In genomic region chr17:31009036-31009702, GRCh38 we compare ENCODE assay signal across 8 cellular contexts. TPM values are rescaled to one million over a fixed set of nuclear protein-coding genes. Genes with fewer than 3 reads are reported as not detected.
A peak's percentile ranks its signal among the peaks of the same experiment; 100 is the strongest.
DNase-seq lines count a peak whose midpoint lies in the region; ATAC-seq, FAIRE-seq and TF ChIP-seq lines count a peak whose summit lies in the region.
"Not testable (repeated sequence)": the region's sequence is repeated elsewhere in the genome, so short reads cannot be mapped to it uniquely, and the experiment has no call there.

No MANE protein-coding gene starts in this region.

- not testable (repeated sequence) for H3K27me3 Mint-ChIP-seq in CD4-positive, alpha-beta T cell
- peaks cover 46% of the 10 kb centered on the region for H3K27me3 Mint-ChIP-seq in WTC11 (ENCODE audit: low read depth)
- H3K27me3 Mint-ChIP-seq in activated naive CD8-positive, alpha-beta T cell treated with anti-CD3 and anti-CD28 coated beads for 36 hours, result peaks cover 27% of the 10 kb centered on the region
- peaks cover 29% of the 10 kb centered on the region for H3K27me3 Mint-ChIP-seq in neural crest cell (ENCODE audit: low read depth)

- peaks cover 17% of the 10 kb centered on the region for H3K4me1 Mint-ChIP-seq in CD4-positive, alpha-beta T cell (ENCODE audit: low read depth)
- H3K4me1 Mint-ChIP-seq in WTC11, result peaks cover 17% of the 10 kb centered on the region
- H3K4me1 Mint-ChIP-seq in activated naive CD8-positive, alpha-beta T cell treated with anti-CD3 and anti-CD28 coated beads for 36 hours, result peaks cover 15% of the 10 kb centered on the region
- H3K4me1 Mint-ChIP-seq in neural crest cell, result peaks cover 23% of the 10 kb centered on the region

- peak overlapping the region; percentile 41 for H3K9ac ChIP-seq in endothelial cell of umbilical vein (replicated peaks; ENCODE audit: extremely low read depth, insufficient read depth, low read length)

- H3K9me3 Mint-ChIP-seq in CD4-positive, alpha-beta T cell; WTC11; activated naive CD8-positive, alpha-beta T cell treated with anti-CD3 and anti-CD28 coated beads for 36 hours; neural crest cell: not testable (repeated sequence)

- BruUV-seq in endothelial cell of umbilical vein (replicated peaks; lab: Mats Ljungman, UMichigan), result not testable (repeated sequence)

- H3K27ac ChIP-seq in CD4-positive, alpha-beta T cell (ENCODE audit: low read depth, low read length); HL-60 (replicated peaks); endothelial cell of umbilical vein (ENCODE audit: insufficient read depth, low read depth, low read length): not testable (repeated sequence)

- not testable (repeated sequence) for H3K9me3 ChIP-seq in CD4-positive, alpha-beta T cell (ENCODE audit: control insufficient read depth, low read length); endothelial cell of umbilical vein (replicated peaks; ENCODE audit: control insufficient read depth, insufficient read depth, low read length); iPS-18c (ENCODE audit: control insufficient read depth, insufficient read depth, low read length)

- H2AFZ ChIP-seq in endothelial cell of umbilical vein (ENCODE audit: low read depth, low read length), result peak overlapping the region; percentile 79

- POLR2A ChIA-PET in CD4-positive, alpha-beta T cell (lab: Charles Lee), result interaction anchor here (1.0 to 2.0 kb wide), 6 partner anchors 9 to 478 kb away, joined by 3 to 22 read pairs (median 4); partner anchors contain the start of gene RNF135
- POLR2A ChIA-PET in WTC11 (lab: Charles Lee) (interaction anchor here (0.6 to 2.5 kb wide), 6 partner anchors 11 to 87 kb away, joined by 3 to 9 read pairs (median 4); partner anchors contain the start of genes NF1 and RNF135), endothelial cell of umbilical vein (lab: Charles Lee) (interaction anchor here (0.8 kb wide), 1 partner anchor 86 kb away, joined by 3 read pairs; the partner anchor contains the start of gene NF1)

- H3K79me2 ChIP-seq in endothelial cell of umbilical vein (ENCODE audit: control insufficient read depth, insufficient read depth, low read length), result not testable (repeated sequence)

- H3K27me3 ChIP-seq in CD4-positive, alpha-beta T cell (ENCODE audit: control insufficient read depth, insufficient read depth, low read length); HL-60 (ENCODE audit: insufficient read depth, poor library complexity, severe bottlenecking); endothelial cell of umbilical vein (ENCODE audit: control insufficient read depth in 2 of 2, insufficient read depth in 2 of 2, low read length in 2 of 2): not testable (repeated sequence)

- peak; percentile 63 for ATAC-seq in CD4-positive, alpha-beta T cell (ENCODE audit: poor library complexity)
- peak; percentile 26 for ATAC-seq in WTC11
- ATAC-seq in stimulated activated naive CD8-positive, alpha-beta T cell treated with anti-CD3 and anti-CD28 coated beads, Interleukin-15, Interleukin-2, amounts not matched to agents 100 U/mL and 50 U/mL, for 24 hours, result peak; percentile 12

- H3K27ac Mint-ChIP-seq in CD4-positive, alpha-beta T cell, result peak overlapping the region; percentile 93
- H3K27ac Mint-ChIP-seq in WTC11, result not testable (repeated sequence)
- peak overlapping the region; percentile 40 for H3K27ac Mint-ChIP-seq in activated naive CD8-positive, alpha-beta T cell treated with anti-CD3 and anti-CD28 coated beads for 36 hours
- H3K27ac Mint-ChIP-seq in neural crest cell (ENCODE audit: unreplicated experiment), result peak overlapping the region; percentile 80

- intact Hi-C loops in CD4-positive, alpha-beta T cell (cut with DNase I, micrococcal nuclease); endothelial cell of umbilical vein (cut with micrococcal nuclease): not testable (repeated sequence)

- H3K4me2 ChIP-seq in endothelial cell of umbilical vein (ENCODE audit: insufficient read depth, low read length), result peak overlapping the region; percentile 71

- CTCF ChIA-PET in CD4-positive, alpha-beta T cell (lab: Charles Lee), result interaction anchor here (0.5 to 1.4 kb wide), 2 partner anchors 185 to 788 kb away, joined by 3 to 4 read pairs; partner anchors contain the start of gene CRLF3
- CTCF ChIA-PET in WTC11 (lab: Charles Lee), result interaction anchor here (0.6 to 1.6 kb wide), 9 partner anchors 9 to 859 kb away, joined by 3 to 6 read pairs (median 5); partner anchors contain the start of genes ADAP2 and RNF135
- CTCF ChIA-PET in endothelial cell of umbilical vein (lab: Charles Lee), result interaction anchor here (1.0 to 2.0 kb wide), 4 partner anchors 14 to 364 kb away, joined by 3 to 9 read pairs (median 3); no protein-coding TSS in a partner anchor

- not testable (repeated sequence) for FAIRE-seq in endothelial cell of umbilical vein (lab: Jason Lieb, UNC)

- DNase-seq in CD4-positive, alpha-beta T cell, result peak in 9 of 10 experiments; percentile 3 to 35 (median 11)
- not testable (repeated sequence) for DNase-seq in HL-60 (ENCODE audit: low read depth in 1 of 2, low spot score in 1 of 2); neural crest cell (ENCODE audit: low read depth, low spot score)
- DNase-seq in WTC11 (ENCODE audit: low spot score) (peak; percentile 13), endothelial cell of umbilical vein (ENCODE audit: low read depth, low spot score) (peak; percentile 23)
- DNase-seq in activated naive CD8-positive, alpha-beta T cell treated with anti-CD3 and anti-CD28 coated beads for 36 hours, result peak; percentile 4
- DNase-seq in stimulated activated naive CD8-positive, alpha-beta T cell treated with anti-CD3 and anti-CD28 coated beads, Interleukin-15, Interleukin-2, amounts not matched to agents 100 U/mL and 50 U/mL, for 24 hours, result peak; percentile 13

- peaks cover 15% of the 10 kb centered on the region for H3K4me1 ChIP-seq in endothelial cell of umbilical vein (ENCODE audit: control insufficient read depth, extremely low read depth, insufficient read depth, low read length)

- peak overlapping the region; percentile 59; the same call in 1 of the 2 replicates for H3K4me3 ChIP-seq in HL-60 (replicated peaks; ENCODE audit: insufficient read depth, low read length)
- H3K4me3 ChIP-seq in endothelial cell of umbilical vein (replicated peaks in 1 of 3; ENCODE audit: insufficient read depth in 1 of 3, low read depth in 1 of 3, low read length in 3 of 3), result peak overlapping the region; percentile 22 to 58 (median 45)
- peak overlapping the region; percentile 72 for H3K4me3 ChIP-seq in iPS-18c (ENCODE audit: insufficient read depth, low read depth, low read length)

- not testable (repeated sequence) for H4K20me1 ChIP-seq in endothelial cell of umbilical vein (replicated peaks; ENCODE audit: control insufficient read depth, extremely low read depth, insufficient read depth, low read length)

- dilution Hi-C loops in endothelial cell of umbilical vein (cut with MboI; ENCODE audit: extremely low pct_ligation_motif_present, low sequenced_read_pairs), result not testable (repeated sequence)

- H3K36me3 ChIP-seq in endothelial cell of umbilical vein (ENCODE audit: control insufficient read depth in 2 of 2, extremely low read depth in 1 of 2, insufficient read depth in 2 of 2, low read length in 2 of 2), result not testable (repeated sequence)

- not testable (repeated sequence) for TF ChIP-seq POLR2A in endothelial cell of umbilical vein (IDR thresholded peaks at IDR 0.05; ENCODE audit: low read depth, low read length)

- H3K9me1 ChIP-seq in endothelial cell of umbilical vein (replicated peaks; ENCODE audit: control insufficient read depth, extremely low read depth, insufficient read depth, low read length), result not testable (repeated sequence)

- not testable (repeated sequence) for TF ChIP-seq CTCF in CD4-positive, alpha-beta T cell (IDR thresholded peaks at IDR 0.05); HL-60 (IDR thresholded peaks at IDR 0.05; ENCODE audit: insufficient read depth, low read length); WTC11 (IDR thresholded peaks at IDR 0.05); endothelial cell of umbilical vein (IDR thresholded peaks at IDR 0.05; ENCODE audit: extremely low read depth in 1 of 2, insufficient read depth in 1 of 2, low read depth in 1 of 2, low read length in 2 of 2); neural crest cell (conservative IDR thresholded peaks at IDR 0.05)

- not testable (repeated sequence) for H3K36me3 Mint-ChIP-seq in CD4-positive, alpha-beta T cell (ENCODE audit: low read depth); WTC11; activated naive CD8-positive, alpha-beta T cell treated with anti-CD3 and anti-CD28 coated beads for 36 hours
- peaks cover 10% of the 10 kb centered on the region for H3K36me3 Mint-ChIP-seq in neural crest cell (ENCODE audit: low read depth)

- peak overlapping the region; percentile 98 for H3K4me3 Mint-ChIP-seq in CD4-positive, alpha-beta T cell
- peak overlapping the region; percentile 87 for H3K4me3 Mint-ChIP-seq in WTC11
- H3K4me3 Mint-ChIP-seq in activated naive CD8-positive, alpha-beta T cell treated with anti-CD3 and anti-CD28 coated beads for 36 hours, result peak overlapping the region; percentile 83
- H3K4me3 Mint-ChIP-seq in neural crest cell, result peak overlapping the region; percentile 84

RNA-seq across cellular contexts. Expression of gene RNF135, which starts 38.3 kb away (rescaled TPM):
- 1 to 10 TPM; 1.5 to 1.8 TPM for total RNA-seq in CD4-positive, alpha-beta T cell
- 10.3 to 12.3 TPM (median 10.4 TPM) in 3 replicates for total RNA-seq in WTC11 (2021)
- 1 to 10 TPM; 4.9 to 6.1 TPM for total RNA-seq in activated naive CD8-positive, alpha-beta T cell treated with anti-CD3 and anti-CD28 coated beads for 36 hours
- 11.6 and 11.7 TPM in 2 replicates for total RNA-seq in endothelial cell of umbilical vein
- polyA plus RNA-seq in endothelial cell of umbilical vein, result 12.0 and 13.4 TPM in 2 replicates
- 12.8 and 13.8 TPM in 2 replicates for polyA plus RNA-seq in endothelial cell of umbilical vein (2011; cell fraction: cytosol; rRNA removed)
- polyA plus RNA-seq in endothelial cell of umbilical vein (2011; cell fraction: nucleus; rRNA removed), result 7.0 and 7.5 TPM in 2 replicates
- polyA plus RNA-seq in endothelial cell of umbilical vein (2012), result 13.4 and 16.8 TPM in 2 replicates
- 9.5 and 10.0 TPM in 2 replicates for polyA minus RNA-seq in endothelial cell of umbilical vein
- polyA minus RNA-seq in endothelial cell of umbilical vein (2011; cell fraction: cytosol; rRNA and poly(A)+ RNA removed), result 9.8 TPM
- 2.5 and 2.8 TPM in 2 replicates for polyA minus RNA-seq in endothelial cell of umbilical vein (2011; cell fraction: nucleus; rRNA and poly(A)+ RNA removed)
- 5.9 and 6.4 TPM in 2 replicates for total RNA-seq in neural crest cell

Comparison
In these comparisons a context has a peak if more than half of its experiments do, and no peak if none do; other contexts are left out.
1. ATAC-seq: peak in every context shown above with its lines; median percentile 63 in CD4-positive, alpha-beta T cell; 26 in WTC11; 12 in stimulated activated naive CD8-positive, alpha-beta T cell treated with anti-CD3 and anti-CD28 coated beads, Interleukin-15, Interleukin-2, amounts not matched to agents 100 U/mL and 50 U/mL, for 24 hours.